Comparison of ENCODE assay signal across 2 cellular contexts in the genomic region with DNA sequence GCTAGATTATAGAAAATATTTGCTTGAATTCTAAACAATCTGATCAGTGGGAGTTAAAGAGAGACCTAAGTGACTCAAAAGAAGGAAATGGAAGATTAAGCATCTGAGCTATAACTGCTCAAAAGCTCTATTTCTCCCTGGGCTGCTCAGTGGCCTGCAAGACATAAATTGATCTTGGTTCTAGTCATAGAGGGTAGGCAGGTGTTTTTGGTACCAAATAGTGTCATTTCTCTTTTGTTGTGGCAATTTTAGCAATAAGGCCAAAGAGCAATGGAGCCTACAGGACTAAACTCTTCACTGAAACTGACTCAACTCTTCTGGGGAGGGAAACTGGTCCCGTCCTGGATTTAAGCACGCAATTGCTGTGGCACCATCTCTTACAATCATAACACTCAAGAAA.
TF ChIP-seq lines count a peak whose summit lies in the region.

No MANE protein-coding gene starts in this region.

TF ChIP-seq in HCT116, 20 proteins besides CTCF, POLR2A, EP300 and RAD21:
- TF ChIP-seq ELF1 (IDR thresholded peaks at IDR 0.05; ENCODE audit: borderline replicate concordance, low read depth) = no peak
- TF ChIP-seq SIN3A (IDR thresholded peaks at IDR 0.05; ENCODE audit: low read depth) = no peak
- no peak for TF ChIP-seq CBX3 (IDR thresholded peaks at IDR 0.05; ENCODE audit: low read depth)
- TF ChIP-seq, protein P1, sequence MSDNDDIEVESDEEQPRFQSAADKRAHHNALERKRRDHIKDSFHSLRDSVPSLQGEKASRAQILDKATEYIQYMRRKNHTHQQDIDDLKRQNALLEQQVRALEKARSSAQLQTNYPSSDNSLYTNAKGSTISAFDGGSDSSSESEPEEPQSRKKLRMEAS (IDR thresholded peaks at IDR 0.05) = no peak
- TF ChIP-seq, protein P2, sequence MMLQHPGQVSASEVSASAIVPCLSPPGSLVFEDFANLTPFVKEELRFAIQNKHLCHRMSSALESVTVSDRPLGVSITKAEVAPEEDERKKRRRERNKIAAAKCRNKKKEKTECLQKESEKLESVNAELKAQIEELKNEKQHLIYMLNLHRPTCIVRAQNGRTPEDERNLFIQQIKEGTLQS (IDR thresholded peaks at IDR 0.05) = no peak
- TF ChIP-seq FOSL1 (IDR thresholded peaks at IDR 0.05; ENCODE audit: low read depth) = no peak
- no peak for TF ChIP-seq EZH2phosphoT487 (IDR thresholded peaks at IDR 0.05; ENCODE audit: borderline replicate concordance)
- no peak for TF ChIP-seq TCF7L2 (IDR thresholded peaks at IDR 0.05; ENCODE audit: borderline replicate concordance, extremely low read depth, insufficient read depth, insufficient read length)
- no peak for TF ChIP-seq EGR1 (IDR thresholded peaks at IDR 0.05; ENCODE audit: low read depth)
- TF ChIP-seq YY1 (IDR thresholded peaks at IDR 0.05; ENCODE audit: extremely low read depth, insufficient replicate concordance, low read depth, low read length) = no peak
- no peak for TF ChIP-seq ZNF274 (IDR thresholded peaks at IDR 0.05; ENCODE audit: low read depth, low read length)
- TF ChIP-seq, protein P3, sequence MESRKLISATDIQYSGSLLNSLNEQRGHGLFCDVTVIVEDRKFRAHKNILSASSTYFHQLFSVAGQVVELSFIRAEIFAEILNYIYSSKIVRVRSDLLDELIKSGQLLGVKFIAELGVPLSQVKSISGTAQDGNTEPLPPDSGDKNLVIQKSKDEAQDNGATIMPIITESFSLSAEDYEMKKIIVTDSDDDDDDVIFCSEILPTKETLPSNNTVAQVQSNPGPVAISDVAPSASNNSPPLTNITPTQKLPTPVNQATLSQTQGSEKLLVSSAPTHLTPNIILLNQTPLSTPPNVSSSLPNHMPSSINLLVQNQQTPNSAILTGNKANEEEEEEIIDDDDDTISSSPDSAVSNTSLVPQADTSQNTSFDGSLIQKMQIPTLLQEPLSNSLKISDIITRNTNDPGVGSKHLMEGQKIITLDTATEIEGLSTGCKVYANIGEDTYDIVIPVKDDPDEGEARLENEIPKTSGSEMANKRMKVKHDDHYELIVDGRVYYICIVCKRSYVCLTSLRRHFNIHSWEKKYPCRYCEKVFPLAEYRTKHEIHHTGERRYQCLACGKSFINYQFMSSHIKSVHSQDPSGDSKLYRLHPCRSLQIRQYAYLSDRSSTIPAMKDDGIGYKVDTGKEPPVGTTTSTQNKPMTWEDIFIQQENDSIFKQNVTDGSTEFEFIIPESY (IDR thresholded peaks at IDR 0.05; ENCODE audit: extremely low read depth, insufficient replicate concordance, low read length) = no peak
- no peak for TF ChIP-seq ZFX (IDR thresholded peaks at IDR 0.05)
- no peak for TF ChIP-seq CEBPB (IDR thresholded peaks at IDR 0.05; ENCODE audit: low read depth)
- TF ChIP-seq SP1 (IDR thresholded peaks at IDR 0.05; ENCODE audit: low read depth) = no peak
- TF ChIP-seq SRF (IDR thresholded peaks at IDR 0.05; ENCODE audit: low read depth) = no peak
- TF ChIP-seq, protein P4, sequence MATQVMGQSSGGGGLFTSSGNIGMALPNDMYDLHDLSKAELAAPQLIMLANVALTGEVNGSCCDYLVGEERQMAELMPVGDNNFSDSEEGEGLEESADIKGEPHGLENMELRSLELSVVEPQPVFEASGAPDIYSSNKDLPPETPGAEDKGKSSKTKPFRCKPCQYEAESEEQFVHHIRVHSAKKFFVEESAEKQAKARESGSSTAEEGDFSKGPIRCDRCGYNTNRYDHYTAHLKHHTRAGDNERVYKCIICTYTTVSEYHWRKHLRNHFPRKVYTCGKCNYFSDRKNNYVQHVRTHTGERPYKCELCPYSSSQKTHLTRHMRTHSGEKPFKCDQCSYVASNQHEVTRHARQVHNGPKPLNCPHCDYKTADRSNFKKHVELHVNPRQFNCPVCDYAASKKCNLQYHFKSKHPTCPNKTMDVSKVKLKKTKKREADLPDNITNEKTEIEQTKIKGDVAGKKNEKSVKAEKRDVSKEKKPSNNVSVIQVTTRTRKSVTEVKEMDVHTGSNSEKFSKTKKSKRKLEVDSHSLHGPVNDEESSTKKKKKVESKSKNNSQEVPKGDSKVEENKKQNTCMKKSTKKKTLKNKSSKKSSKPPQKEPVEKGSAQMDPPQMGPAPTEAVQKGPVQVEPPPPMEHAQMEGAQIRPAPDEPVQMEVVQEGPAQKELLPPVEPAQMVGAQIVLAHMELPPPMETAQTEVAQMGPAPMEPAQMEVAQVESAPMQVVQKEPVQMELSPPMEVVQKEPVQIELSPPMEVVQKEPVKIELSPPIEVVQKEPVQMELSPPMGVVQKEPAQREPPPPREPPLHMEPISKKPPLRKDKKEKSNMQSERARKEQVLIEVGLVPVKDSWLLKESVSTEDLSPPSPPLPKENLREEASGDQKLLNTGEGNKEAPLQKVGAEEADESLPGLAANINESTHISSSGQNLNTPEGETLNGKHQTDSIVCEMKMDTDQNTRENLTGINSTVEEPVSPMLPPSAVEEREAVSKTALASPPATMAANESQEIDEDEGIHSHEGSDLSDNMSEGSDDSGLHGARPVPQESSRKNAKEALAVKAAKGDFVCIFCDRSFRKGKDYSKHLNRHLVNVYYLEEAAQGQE (IDR thresholded peaks at IDR 0.05; ENCODE audit: low read depth) = no peak
- TF ChIP-seq EZH2 (IDR thresholded peaks at IDR 0.05) = no peak
- no peak for TF ChIP-seq POLR2AphosphoS5 (IDR thresholded peaks at IDR 0.05; ENCODE audit: low read depth, low read length)
TF ChIP-seq in HCT116: peak in this region for 0.

TF ChIP-seq in H1, 55 proteins besides CTCF, POLR2A, EP300 and RAD21:
- TF ChIP-seq POLR2AphosphoS5 (IDR thresholded peaks at IDR 0.05; ENCODE audit: low read depth, low read length) (no peak), PHF8 (conservative IDR thresholded peaks at IDR 0.05; ENCODE audit: low read depth, low read length) (no peak), TAF1 (IDR thresholded peaks at IDR 0.05; ENCODE audit: low read depth, low read length) (no peak), SAP30 (IDR thresholded peaks at IDR 0.05; ENCODE audit: insufficient read depth, insufficient replicate concordance, low read length) (no peak), TAF7 (optimal IDR thresholded peaks at IDR 0.05; ENCODE audit: borderline replicate concordance, low read depth, low read length) (no peak), ZNF274 (IDR thresholded peaks at IDR 0.05; ENCODE audit: borderline replicate concordance, extremely low read depth, low read length) (no peak), CHD2 (IDR thresholded peaks at IDR 0.05; ENCODE audit: low read length) (no peak), EZH2 (IDR thresholded peaks at IDR 0.05; ENCODE audit: low read depth, low read length, severe bottlenecking) (no peak)
